In genomic region chr17:49545007-49545660, GRCh38 we compare ENCODE assay signal across 2 cellular contexts.
A peak's percentile ranks its signal among the peaks of the same experiment; 100 is the strongest.
TF ChIP-seq lines count a peak whose summit lies in the region.

No MANE protein-coding gene starts in this region.

TF ChIP-seq in SK-N-SH, 30 proteins besides CTCF, POLR2A, EP300 and RAD21 (continued from another document):
- TF ChIP-seq, protein P1, sequence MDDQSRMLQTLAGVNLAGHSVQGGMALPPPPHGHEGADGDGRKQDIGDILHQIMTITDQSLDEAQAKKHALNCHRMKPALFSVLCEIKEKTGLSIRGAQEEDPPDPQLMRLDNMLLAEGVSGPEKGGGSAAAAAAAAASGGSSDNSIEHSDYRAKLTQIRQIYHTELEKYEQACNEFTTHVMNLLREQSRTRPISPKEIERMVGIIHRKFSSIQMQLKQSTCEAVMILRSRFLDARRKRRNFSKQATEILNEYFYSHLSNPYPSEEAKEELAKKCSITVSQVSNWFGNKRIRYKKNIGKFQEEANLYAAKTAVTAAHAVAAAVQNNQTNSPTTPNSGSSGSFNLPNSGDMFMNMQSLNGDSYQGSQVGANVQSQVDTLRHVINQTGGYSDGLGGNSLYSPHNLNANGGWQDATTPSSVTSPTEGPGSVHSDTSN (IDR thresholded peaks at IDR 0.05) = no peak
- TF ChIP-seq GATA2 (CRISPR knock-in tag; IDR thresholded peaks at IDR 0.05) = 0 out of 2 replicates have a peak, but pooled peaks have one; percentile 11
- no peak for TF ChIP-seq SIN3A (IDR thresholded peaks at IDR 0.05; ENCODE audit: borderline replicate concordance, low read depth, low read length)
- TF ChIP-seq, protein P2, sequence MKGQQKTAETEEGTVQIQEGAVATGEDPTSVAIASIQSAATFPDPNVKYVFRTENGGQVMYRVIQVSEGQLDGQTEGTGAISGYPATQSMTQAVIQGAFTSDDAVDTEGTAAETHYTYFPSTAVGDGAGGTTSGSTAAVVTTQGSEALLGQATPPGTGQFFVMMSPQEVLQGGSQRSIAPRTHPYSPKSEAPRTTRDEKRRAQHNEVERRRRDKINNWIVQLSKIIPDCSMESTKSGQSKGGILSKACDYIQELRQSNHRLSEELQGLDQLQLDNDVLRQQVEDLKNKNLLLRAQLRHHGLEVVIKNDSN (IDR thresholded peaks at IDR 0.05; ENCODE audit: borderline replicate concordance, low read depth) = no peak
- no peak for TF ChIP-seq MEF2A (IDR thresholded peaks at IDR 0.05; ENCODE audit: borderline replicate concordance, low read depth)

TF ChIP-seq in SK-N-SH treated with all-trans-retinoic acid at 6 μM for 48 hours, 23 proteins besides CTCF, POLR2A, EP300 and RAD21 (continued from another document):
- TF ChIP-seq PPARA (CRISPR knock-in tag; IDR thresholded peaks at IDR 0.05; ENCODE audit: borderline replicate concordance) = no peak
